Comparison of ENCODE assay signal across 1 cellular context in genomic region chr17:80426671-80427326, GRCh38.
TF ChIP-seq lines count a peak whose summit lies in the region.

No MANE protein-coding gene starts in this region.

TF ChIP-seq in HepG2, 621 proteins besides CTCF, POLR2A, EP300 and RAD21 (continued from another document and continues in another):
- TF ChIP-seq UBTF (CRISPR knock-in tag; IDR thresholded peaks at IDR 0.05) = peak; percentile 62; the same call in 1 of the 2 replicates
- TF ChIP-seq ZNF318 (CRISPR knock-in tag; IDR thresholded peaks at IDR 0.05) = no peak
- no peak for TF ChIP-seq ZNF674 (CRISPR knock-in tag; IDR thresholded peaks at IDR 0.05; ENCODE audit: low read depth)
- TF ChIP-seq ZNF362 (CRISPR knock-in tag; IDR thresholded peaks at IDR 0.05; ENCODE audit: borderline replicate concordance) = no peak
- no peak for TF ChIP-seq ZNF777 (CRISPR knock-in tag; IDR thresholded peaks at IDR 0.05)
- no peak for TF ChIP-seq PRDM4 (CRISPR knock-in tag; IDR thresholded peaks at IDR 0.05; ENCODE audit: borderline replicate concordance)
- TF ChIP-seq ZNF558 (CRISPR knock-in tag; IDR thresholded peaks at IDR 0.05; ENCODE audit: borderline replicate concordance) = no peak
- no peak for TF ChIP-seq PBX2 (CRISPR knock-in tag; IDR thresholded peaks at IDR 0.05)
- TF ChIP-seq DNMT1 (CRISPR knock-in tag; IDR thresholded peaks at IDR 0.05) = no peak
- TF ChIP-seq, protein P1, sequence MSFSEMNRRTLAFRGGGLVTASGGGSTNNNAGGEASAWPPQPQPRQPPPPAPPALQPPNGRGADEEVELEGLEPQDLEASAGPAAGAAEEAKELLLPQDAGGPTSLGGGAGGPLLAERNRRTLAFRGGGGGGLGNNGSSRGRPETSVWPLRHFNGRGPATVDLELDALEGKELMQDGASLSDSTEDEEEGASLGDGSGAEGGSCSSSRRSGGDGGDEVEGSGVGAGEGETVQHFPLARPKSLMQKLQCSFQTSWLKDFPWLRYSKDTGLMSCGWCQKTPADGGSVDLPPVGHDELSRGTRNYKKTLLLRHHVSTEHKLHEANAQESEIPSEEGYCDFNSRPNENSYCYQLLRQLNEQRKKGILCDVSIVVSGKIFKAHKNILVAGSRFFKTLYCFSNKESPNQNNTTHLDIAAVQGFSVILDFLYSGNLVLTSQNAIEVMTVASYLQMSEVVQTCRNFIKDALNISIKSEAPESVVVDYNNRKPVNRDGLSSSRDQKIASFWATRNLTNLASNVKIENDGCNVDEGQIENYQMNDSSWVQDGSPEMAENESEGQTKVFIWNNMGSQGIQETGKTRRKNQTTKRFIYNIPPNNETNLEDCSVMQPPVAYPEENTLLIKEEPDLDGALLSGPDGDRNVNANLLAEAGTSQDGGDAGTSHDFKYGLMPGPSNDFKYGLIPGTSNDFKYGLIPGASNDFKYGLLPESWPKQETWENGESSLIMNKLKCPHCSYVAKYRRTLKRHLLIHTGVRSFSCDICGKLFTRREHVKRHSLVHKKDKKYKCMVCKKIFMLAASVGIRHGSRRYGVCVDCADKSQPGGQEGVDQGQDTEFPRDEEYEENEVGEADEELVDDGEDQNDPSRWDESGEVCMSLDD (CRISPR knock-in tag; IDR thresholded peaks at IDR 0.05; ENCODE audit: borderline replicate concordance) = no peak
- TF ChIP-seq ZNF879 (CRISPR knock-in tag; IDR thresholded peaks at IDR 0.05) = no peak
- no peak for TF ChIP-seq CC2D1A (CRISPR knock-in tag; IDR thresholded peaks at IDR 0.05)
- no peak for TF ChIP-seq ZNF496 (CRISPR knock-in tag; IDR thresholded peaks at IDR 0.05; ENCODE audit: insufficient replicate concordance)
- TF ChIP-seq ISL2 (CRISPR knock-in tag; IDR thresholded peaks at IDR 0.05) = peak; percentile 40; the same call in 1 of the 2 replicates
- no peak for TF ChIP-seq SETDB1 (CRISPR knock-in tag; IDR thresholded peaks at IDR 0.05; ENCODE audit: borderline replicate concordance)
- TF ChIP-seq GLMP (CRISPR knock-in tag; IDR thresholded peaks at IDR 0.05; ENCODE audit: borderline replicate concordance) = no peak
- no peak for TF ChIP-seq RERE (CRISPR knock-in tag; IDR thresholded peaks at IDR 0.05; ENCODE audit: low read depth)
- TF ChIP-seq HDAC2 (CRISPR knock-in tag; IDR thresholded peaks at IDR 0.05) = peak; percentile 49
- TF ChIP-seq ZNF335 (CRISPR knock-in tag; IDR thresholded peaks at IDR 0.05) = no peak
- peak in 1 of 2 experiments; percentile 55; a peak in 1 of 4 replicates for TF ChIP-seq KLF16 (CRISPR knock-in tag; IDR thresholded peaks at IDR 0.05)
